1 cellular context compared by ENCODE assay signal in the genomic region with DNA sequence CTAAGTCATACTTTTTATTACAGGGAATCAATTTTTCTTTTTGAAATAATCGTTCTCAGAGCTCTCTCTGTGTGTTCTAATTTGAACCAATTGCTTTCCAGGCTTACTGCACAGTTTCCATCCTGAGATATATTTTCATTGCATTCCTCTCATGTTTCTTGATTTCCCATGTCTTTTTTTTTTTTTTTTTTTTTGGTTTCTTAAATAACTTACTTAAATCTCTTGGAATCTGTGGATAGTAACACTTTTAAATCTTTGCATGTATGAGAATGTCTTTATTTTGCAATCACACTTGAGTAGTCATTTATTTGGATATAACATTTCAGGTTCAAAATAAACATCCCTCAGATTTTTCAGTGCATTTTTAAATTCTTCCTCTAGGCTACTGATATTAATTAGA.
TF ChIP-seq lines count a peak whose summit lies in the region.

No MANE protein-coding gene starts in this region.

TF ChIP-seq in GM12878, 131 proteins besides CTCF, POLR2A, EP300 and RAD21 (continued from another document):
- TF ChIP-seq, protein P1, sequence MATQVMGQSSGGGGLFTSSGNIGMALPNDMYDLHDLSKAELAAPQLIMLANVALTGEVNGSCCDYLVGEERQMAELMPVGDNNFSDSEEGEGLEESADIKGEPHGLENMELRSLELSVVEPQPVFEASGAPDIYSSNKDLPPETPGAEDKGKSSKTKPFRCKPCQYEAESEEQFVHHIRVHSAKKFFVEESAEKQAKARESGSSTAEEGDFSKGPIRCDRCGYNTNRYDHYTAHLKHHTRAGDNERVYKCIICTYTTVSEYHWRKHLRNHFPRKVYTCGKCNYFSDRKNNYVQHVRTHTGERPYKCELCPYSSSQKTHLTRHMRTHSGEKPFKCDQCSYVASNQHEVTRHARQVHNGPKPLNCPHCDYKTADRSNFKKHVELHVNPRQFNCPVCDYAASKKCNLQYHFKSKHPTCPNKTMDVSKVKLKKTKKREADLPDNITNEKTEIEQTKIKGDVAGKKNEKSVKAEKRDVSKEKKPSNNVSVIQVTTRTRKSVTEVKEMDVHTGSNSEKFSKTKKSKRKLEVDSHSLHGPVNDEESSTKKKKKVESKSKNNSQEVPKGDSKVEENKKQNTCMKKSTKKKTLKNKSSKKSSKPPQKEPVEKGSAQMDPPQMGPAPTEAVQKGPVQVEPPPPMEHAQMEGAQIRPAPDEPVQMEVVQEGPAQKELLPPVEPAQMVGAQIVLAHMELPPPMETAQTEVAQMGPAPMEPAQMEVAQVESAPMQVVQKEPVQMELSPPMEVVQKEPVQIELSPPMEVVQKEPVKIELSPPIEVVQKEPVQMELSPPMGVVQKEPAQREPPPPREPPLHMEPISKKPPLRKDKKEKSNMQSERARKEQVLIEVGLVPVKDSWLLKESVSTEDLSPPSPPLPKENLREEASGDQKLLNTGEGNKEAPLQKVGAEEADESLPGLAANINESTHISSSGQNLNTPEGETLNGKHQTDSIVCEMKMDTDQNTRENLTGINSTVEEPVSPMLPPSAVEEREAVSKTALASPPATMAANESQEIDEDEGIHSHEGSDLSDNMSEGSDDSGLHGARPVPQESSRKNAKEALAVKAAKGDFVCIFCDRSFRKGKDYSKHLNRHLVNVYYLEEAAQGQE (IDR thresholded peaks at IDR 0.05; ENCODE audit: low read depth, low read length): no peak
- TF ChIP-seq EZH2 (IDR thresholded peaks at IDR 0.05; ENCODE audit: borderline replicate concordance, control insufficient read depth, low read depth, low read length): no peak
